Comparison of ENCODE assay signal across 15 cellular contexts in genomic region chr16:77288222-77288621, GRCh38.
DNase-seq lines count a peak whose midpoint lies in the region; ATAC-seq and TF ChIP-seq lines count a peak whose summit lies in the region.
"Had no signal": no experiment of that assay in that cellular context is flagged by ENCODE, and none has a peak within 500 bp of the region (broad histone marks: within the 10 kb centered on the region; RNA-seq: fewer than 3 reads in every experiment).

No MANE protein-coding gene starts in this region.

- H3K79me1 ChIP-seq in IMR-90 (ENCODE audit: low read depth in 1 of 2, low read length in 2 of 2), result no peaks in the 10 kb centered on the region

- POLR2A ChIA-PET in IMR-90 (lab: Charles Lee; ENCODE audit: unreplicated experiment) (no interaction called here), T-cell (lab: Charles Lee) (no interaction called here)

- H2AK9ac ChIP-seq in IMR-90 (replicated peaks; ENCODE audit: low read depth, low read length, poor library complexity), result no peak overlapping the region

- no peak overlapping the region for H2BK15ac ChIP-seq in IMR-90 (ENCODE audit: low read depth, low read length)

- H3K36me3 Mint-ChIP-seq in T-cell, result no peaks in the 10 kb centered on the region
- H3K36me3 Mint-ChIP-seq: CD14-positive monocyte had no signal

- no peak overlapping the region for H3K14ac ChIP-seq in IMR-90 (replicated peaks; ENCODE audit: low read depth, low read length)

- no peaks in the 10 kb centered on the region for H3K27me3 ChIP-seq in IMR-90 (ENCODE audit: control insufficient read depth, insufficient read depth, low read length)
- H3K27me3 ChIP-seq: adrenal gland, heart right ventricle had no signal

- DNase-seq in AG09319 (ENCODE audit: extremely low read depth, low read depth) (peak; percentile 45), IMR-90 (peak; percentile 85), cardiac fibroblast (ENCODE audit: low read depth in 2 of 2) (peak; percentile 83 to 95), lung microvascular endothelial cell (ENCODE audit: low read depth in 2 of 2) (peak; percentile 37 to 89), NCI-H345 (lab: John Stamatoyannopoulos, UW) (no peak), T-cell (no peak)
- DNase-seq: adrenal gland, heart right ventricle, lower lobe of right lung, NCI-H1694, NCI-H748 treated with DMSO at 0.1 percent for 48 hours, occipital lobe had no signal

- no peak for TF ChIP-seq POLR2A in IMR-90 (IDR thresholded peaks at IDR 0.05; ENCODE audit: low read depth, low read length)

- H2BK120ac ChIP-seq in IMR-90 (ENCODE audit: low read depth, low read length), result no peak overlapping the region

- H3K4me3 Mint-ChIP-seq in T-cell, result no peak overlapping the region
- H3K4me3 Mint-ChIP-seq: CD14-positive monocyte had no signal

- H3K9me3 ChIP-seq in IMR-90 (ENCODE audit: control insufficient read depth, insufficient read depth, low read length), result no peaks in the 10 kb centered on the region
- H3K9me3 ChIP-seq: adrenal gland, heart right ventricle, lower lobe of right lung had no signal

- H3K4me2 ChIP-seq in IMR-90 (ENCODE audit: low read depth, low read length), result no peak overlapping the region

- peaks cover 6% of the 10 kb centered on the region for H3K4me1 ChIP-seq in IMR-90 (ENCODE audit: control insufficient read depth, insufficient read depth, low read length)
- H3K4me1 ChIP-seq: adrenal gland, heart right ventricle, lower lobe of right lung had no signal

- no peak overlapping the region for H2BK5ac ChIP-seq in IMR-90 (ENCODE audit: low read depth, low read length, poor library complexity, severe bottlenecking)

- no peaks in the 10 kb centered on the region for H3K9me3 Mint-ChIP-seq in T-cell

- BruUV-seq in IMR-90 (replicated peaks; lab: Mats Ljungman, UMichigan), result no TSS peak

- no peak overlapping the region for H3K56ac ChIP-seq in IMR-90 (ENCODE audit: extremely low read depth, insufficient read depth, low read length)

- no peaks in the 10 kb centered on the region for H3K9me1 ChIP-seq in IMR-90 (ENCODE audit: insufficient read depth, low read length)

- H2AK5ac ChIP-seq in IMR-90 (ENCODE audit: low read depth, low read length), result no peak overlapping the region

- H3K27me3 Mint-ChIP-seq in T-cell, result peaks cover 2 to 3% of the 10 kb centered on the region in 2 donors

- no peak overlapping the region for H3K9ac ChIP-seq in IMR-90 (ENCODE audit: low read depth, low read length)

- peak; percentile 73 for ATAC-seq in IMR-90 (ENCODE audit: low read depth)
- ATAC-seq in GM18873 (IDR thresholded peaks at IDR 0.05; ENCODE audit: low FRiP score, unreplicated experiment), result no peak
- ATAC-seq in T-cell (replicated peaks in 1 of 4), result no peak
- no peak for ATAC-seq in GM21576 (IDR thresholded peaks at IDR 0.05; ENCODE audit: unreplicated experiment)
- ATAC-seq: heart right ventricle, lower lobe of right lung had no signal

- H3K4me3 ChIP-seq in IMR-90 (ENCODE audit: insufficient read depth, low read depth, low read length) (no peak overlapping the region), cardiac fibroblast (replicated peaks in 1 of 2; ENCODE audit: low read depth in 2 of 2, low read length in 2 of 2) (no peak overlapping the region)
- H3K4me3 ChIP-seq: adrenal gland, heart right ventricle, lower lobe of right lung had no signal

- H4K91ac ChIP-seq in IMR-90 (ENCODE audit: insufficient read depth, low read depth, low read length), result no peak overlapping the region

- H3K4me1 Mint-ChIP-seq in T-cell, result no peaks in the 10 kb centered on the region
- H3K4me1 Mint-ChIP-seq: CD14-positive monocyte had no signal

- CTCF ChIA-PET in IMR-90 (lab: Yijun Ruan, JAX) (no interaction called here), T-cell (lab: Charles Lee) (no interaction called here)

- H3K18ac ChIP-seq in IMR-90 (ENCODE audit: low read depth, low read length), result no peak overlapping the region

- dilution Hi-C loops in IMR-90 (cut with HindIII; ENCODE audit: low sequenced_read_pairs, unreplicated experiment), result no loop called here

- H4K20me1 ChIP-seq in IMR-90 (ENCODE audit: insufficient read depth, low read length), result no peaks in the 10 kb centered on the region

- no peak overlapping the region for H4K5ac ChIP-seq in IMR-90 (ENCODE audit: low read depth, low read length)

- in situ Hi-C loops in IMR-90 (cut with MboI; ENCODE audit: low sequenced_read_pairs), result no loop called here

- H4K8ac ChIP-seq in IMR-90 (ENCODE audit: low read depth in 2 of 2, low read length in 2 of 2), result no peak overlapping the region

- no peak for TF ChIP-seq CTCF in AG09319 (IDR thresholded peaks at IDR 0.05; ENCODE audit: low read depth, low read length)
- no peak for TF ChIP-seq CTCF in IMR-90 (conservative IDR thresholded peaks at IDR 0.05; ENCODE audit: low read depth, low read length)
- TF ChIP-seq CTCF in cardiac fibroblast (IDR thresholded peaks at IDR 0.05; ENCODE audit: low read depth, low read length), result no peak

- H3K36me3 ChIP-seq in IMR-90 (ENCODE audit: control insufficient read depth, insufficient read depth, low read length), result no peaks in the 10 kb centered on the region
- H3K36me3 ChIP-seq: adrenal gland, heart right ventricle, lower lobe of right lung had no signal

- no peak overlapping the region for H2AFZ ChIP-seq in IMR-90 (replicated peaks; ENCODE audit: low read length, poor library complexity)

- H2BK20ac ChIP-seq in IMR-90 (ENCODE audit: low read depth, low read length), result no peak overlapping the region

- no peak overlapping the region for H3K4ac ChIP-seq in IMR-90 (ENCODE audit: low read depth, low read length)

- no peak overlapping the region for H3K27ac ChIP-seq in IMR-90 (ENCODE audit: insufficient read depth, low read length)
- H3K27ac ChIP-seq: adrenal gland, heart right ventricle, lower lobe of right lung had no signal

- no peak for TF ChIP-seq RAD21 in IMR-90 (IDR thresholded peaks at IDR 0.05; ENCODE audit: low read length)

- intact Hi-C loops in IMR-90 (cut with micrococcal nuclease), result no loop called here

- WGBS in IMR-90 (ENCODE audit: extremely low coverage in 2 of 2, insufficient read length in 1 of 2), 2 experiments, result no CpG with 5 or more reads among the region's 3 CpGs

- no peak overlapping the region for H3K27ac Mint-ChIP-seq in T-cell
- H3K27ac Mint-ChIP-seq: CD14-positive monocyte had no signal

- no peak overlapping the region for H3K23ac ChIP-seq in IMR-90 (ENCODE audit: low read depth, low read length)

TF ChIP-seq in IMR-90, 13 proteins besides CTCF, POLR2A, EP300 and RAD21:
- TF ChIP-seq NFE2L2 (IDR thresholded peaks at IDR 0.05; ENCODE audit: low read depth, low read length) (no peak), CEBPB (IDR thresholded peaks at IDR 0.05; ENCODE audit: low read depth, low read length) (peak; percentile 89), MAZ (IDR thresholded peaks at IDR 0.05; ENCODE audit: borderline replicate concordance, low read depth, low read length) (no peak), RFX5 (IDR thresholded peaks at IDR 0.05; ENCODE audit: low read depth, low read length) (no peak), BHLHE40 (IDR thresholded peaks at IDR 0.05; ENCODE audit: low read depth, low read length) (peak; percentile 53)

Comparison
In these comparisons a context has a peak if more than half of its experiments do, and no peak if none do; other contexts are left out.
1. DNase-seq: peak in AG09319 (single experiment), IMR-90 (single experiment), cardiac fibroblast (2 of 2) and lung microvascular endothelial cell (2 of 2); none in NCI-H345 (single experiment) and T-cell (0 of 34).